12 cellular contexts compared by ENCODE assay signal in the genomic region with DNA sequence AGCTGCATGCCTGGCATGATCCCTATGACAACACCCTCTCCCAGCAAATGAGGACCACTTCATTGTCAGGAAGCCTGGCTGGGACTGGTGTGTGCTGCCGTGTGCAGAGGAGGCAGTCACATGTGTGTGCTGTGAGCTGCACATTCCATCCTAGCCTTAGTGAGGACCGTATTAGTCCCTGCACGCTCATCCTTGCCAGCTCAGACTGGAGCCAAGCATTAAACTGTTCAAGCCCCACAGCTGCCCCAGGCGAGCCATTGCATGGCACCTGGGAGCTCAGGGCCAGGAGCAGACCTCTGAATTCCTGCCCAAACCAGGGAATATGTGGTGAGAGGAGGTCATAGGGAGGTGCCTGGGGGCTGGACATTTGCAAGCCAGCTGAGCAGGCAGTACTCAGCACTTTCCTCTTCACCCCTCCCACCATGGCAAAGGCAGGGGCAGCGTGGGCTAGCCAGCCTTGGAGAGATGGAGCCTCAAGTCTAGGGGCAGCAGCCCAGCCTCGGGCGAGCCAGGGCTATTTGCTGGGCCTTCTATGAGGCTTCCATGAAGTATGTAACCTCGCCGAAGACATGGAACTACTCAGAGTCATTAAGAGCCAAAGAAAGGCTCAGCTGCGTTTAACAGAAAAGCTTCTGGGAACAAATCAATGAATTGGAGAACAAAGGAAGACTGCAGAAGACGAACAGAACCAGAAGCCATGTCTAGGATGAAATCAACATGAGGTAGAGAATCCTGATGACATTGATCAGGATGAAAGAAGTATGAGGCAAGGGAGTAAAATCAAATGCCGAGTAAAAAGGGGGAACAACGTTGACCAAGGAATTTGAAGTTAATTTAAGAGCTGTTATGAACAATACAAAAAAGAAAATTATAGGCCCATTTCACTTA. TPM values are rescaled to one million over a fixed set of nuclear protein-coding genes. Genes with fewer than 3 reads are reported as not detected.
DNase-seq lines count a peak whose midpoint lies in the region; ATAC-seq and TF ChIP-seq lines count a peak whose summit lies in the region.
"Had no signal": no experiment of that assay in that cellular context is flagged by ENCODE, and none has a peak within 500 bp of the region (broad histone marks: within the 10 kb centered on the region; RNA-seq: fewer than 3 reads in every experiment).

No MANE protein-coding gene starts in this region.

- H3K36me3 Mint-ChIP-seq in activated CD8-positive, alpha-beta T cell treated with anti-CD3 and anti-CD28 coated beads, Interleukin-2, amount 10 ng/mL, durations not matched to agents 7 days and 5 days (ENCODE audit: low read depth) = no peaks in the 10 kb centered on the region
- H3K36me3 Mint-ChIP-seq: activated naive CD8-positive, alpha-beta T cell treated with anti-CD3 and anti-CD28 coated beads for 36 hours had no signal

- peaks cover 7 to 46% (median 24%) of the 10 kb centered on the region in 3 donors for H3K4me1 ChIP-seq in gastroesophageal sphincter
- peaks cover 31 to 43% (median 41%) of the 10 kb centered on the region in 3 donors for H3K4me1 ChIP-seq in skeletal muscle tissue (ENCODE audit: control insufficient read depth in 3 of 3, insufficient read depth in 3 of 3, low read length in 3 of 3)

- no peak for TF ChIP-seq CTCF in gastroesophageal sphincter (IDR thresholded peaks at IDR 0.05)

- peak overlapping the region in 2 of 3 donors; percentile 33 to 40 for H3K9ac ChIP-seq in skeletal muscle tissue (ENCODE audit: low read depth in 1 of 3, low read length in 3 of 3)
- H3K9ac ChIP-seq: KMS-11 had no signal

- no peak overlapping the region for H3K4me3 Mint-ChIP-seq in activated CD8-positive, alpha-beta T cell treated with anti-CD3 and anti-CD28 coated beads, Interleukin-2, amount 10 ng/mL, durations not matched to agents 7 days and 5 days
- H3K4me3 Mint-ChIP-seq: activated CD4-positive, alpha-beta T cell treated with anti-CD3 and anti-CD28 coated beads, Interleukin-2, amount 10 ng/mL, durations not matched to agents 7 days and 5 days; activated naive CD8-positive, alpha-beta T cell treated with anti-CD3 and anti-CD28 coated beads for 36 hours had no signal

- H3K27me3 Mint-ChIP-seq in activated CD8-positive, alpha-beta T cell treated with anti-CD3 and anti-CD28 coated beads, Interleukin-2, amount 10 ng/mL, durations not matched to agents 7 days and 5 days (ENCODE audit: low read depth) = peaks cover 2% of the 10 kb centered on the region
- H3K27me3 Mint-ChIP-seq: activated naive CD8-positive, alpha-beta T cell treated with anti-CD3 and anti-CD28 coated beads for 36 hours had no signal

- CTCF ChIA-PET in activated CD8-positive, alpha-beta T cell treated with anti-CD3 and anti-CD28 coated beads, Interleukin-2, amount 10 ng/mL, durations not matched to agents 7 days and 5 days (lab: Charles Lee) = no interaction called here

- H3K36me3 ChIP-seq in gastroesophageal sphincter (no peaks in the 10 kb centered on the region), skeletal muscle tissue (ENCODE audit: control insufficient read depth in 3 of 3, insufficient read depth in 3 of 3, low read length in 3 of 3) (no peaks in the 10 kb centered on the region)

- POLR2A ChIA-PET in activated CD8-positive, alpha-beta T cell treated with anti-CD3 and anti-CD28 coated beads, Interleukin-2, amount 10 ng/mL, durations not matched to agents 7 days and 5 days (lab: Charles Lee) = no interaction called here

- no peaks in the 10 kb centered on the region for H3K9me3 ChIP-seq in gastroesophageal sphincter
- H3K9me3 ChIP-seq in skeletal muscle tissue (ENCODE audit: control insufficient read depth in 3 of 3, low read length in 3 of 3) = no peaks in the 10 kb centered on the region

- TF ChIP-seq POLR2A in gastroesophageal sphincter (IDR thresholded peaks at IDR 0.05) = no peak

- WGBS in gastroesophageal sphincter (ENCODE audit: low coverage in 1 of 2), 2 donors = 59 to 72% methylated on average over 2 to 5 of the region's 13 CpGs

- ATAC-seq in gastroesophageal sphincter (peak; percentile 83), GM21528 (IDR thresholded peaks at IDR 0.05; ENCODE audit: low FRiP score, unreplicated experiment) (no peak), GM19328 (IDR thresholded peaks at IDR 0.05; ENCODE audit: unreplicated experiment) (no peak)
- ATAC-seq in activated CD8-positive, alpha-beta T cell treated with anti-CD3 and anti-CD28 coated beads, Interleukin-2, amount 10 ng/mL, durations not matched to agents 7 days and 5 days = no peak

- H3K4me3 ChIP-seq in gastroesophageal sphincter (no peak overlapping the region), skeletal muscle tissue (ENCODE audit: low read length in 3 of 3) (peak overlapping the region in 1 of 3 donors; percentile 4)

- H3K27ac ChIP-seq in gastroesophageal sphincter (peak overlapping the region; percentile 44 to 86 (median 82)), skeletal muscle tissue (ENCODE audit: low read depth, low read length) (peak overlapping the region; percentile 64)
- H3K27ac ChIP-seq: KMS-11 had no signal

- peak; percentile 41 for DNase-seq in EL
- DNase-seq in RPMI7951 (ENCODE audit: low read depth) = peak; percentile 88
- no peak for DNase-seq in NCI-H1048 (lab: John Stamatoyannopoulos, UW)
- DNase-seq in activated CD8-positive, alpha-beta T cell treated with anti-CD3 and anti-CD28 coated beads, Interleukin-2, amount 10 ng/mL, durations not matched to agents 7 days and 5 days = no peak
- DNase-seq: activated CD4-positive, alpha-beta T cell treated with anti-CD3 and anti-CD28 coated beads, Interleukin-2, amount 10 ng/mL, durations not matched to agents 7 days and 5 days; activated naive CD8-positive, alpha-beta T cell treated with anti-CD3 and anti-CD28 coated beads for 36 hours; NCI-H226 had no signal

- H3K27ac Mint-ChIP-seq in activated CD8-positive, alpha-beta T cell treated with anti-CD3 and anti-CD28 coated beads, Interleukin-2, amount 10 ng/mL, durations not matched to agents 7 days and 5 days = no peak overlapping the region
- H3K27ac Mint-ChIP-seq: activated CD4-positive, alpha-beta T cell treated with anti-CD3 and anti-CD28 coated beads, Interleukin-2, amount 10 ng/mL, durations not matched to agents 7 days and 5 days; activated naive CD8-positive, alpha-beta T cell treated with anti-CD3 and anti-CD28 coated beads for 36 hours had no signal

- no peaks in the 10 kb centered on the region for H3K4me1 Mint-ChIP-seq in activated CD8-positive, alpha-beta T cell treated with anti-CD3 and anti-CD28 coated beads, Interleukin-2, amount 10 ng/mL, durations not matched to agents 7 days and 5 days (ENCODE audit: low read depth)
- H3K4me1 Mint-ChIP-seq: activated CD4-positive, alpha-beta T cell treated with anti-CD3 and anti-CD28 coated beads, Interleukin-2, amount 10 ng/mL, durations not matched to agents 7 days and 5 days; activated naive CD8-positive, alpha-beta T cell treated with anti-CD3 and anti-CD28 coated beads for 36 hours had no signal

- H3K27me3 ChIP-seq in gastroesophageal sphincter = no peaks in the 10 kb centered on the region
- H3K27me3 ChIP-seq in skeletal muscle tissue (ENCODE audit: control insufficient read depth in 3 of 3, insufficient read depth in 3 of 3, low read length in 3 of 3) = no peaks in the 10 kb centered on the region

- H3K9me3 Mint-ChIP-seq in activated CD8-positive, alpha-beta T cell treated with anti-CD3 and anti-CD28 coated beads, Interleukin-2, amount 10 ng/mL, durations not matched to agents 7 days and 5 days (ENCODE audit: insufficient read depth) = no peaks in the 10 kb centered on the region
- H3K9me3 Mint-ChIP-seq: activated CD4-positive, alpha-beta T cell treated with anti-CD3 and anti-CD28 coated beads, Interleukin-2, amount 10 ng/mL, durations not matched to agents 7 days and 5 days; activated naive CD8-positive, alpha-beta T cell treated with anti-CD3 and anti-CD28 coated beads for 36 hours had no signal

- TF ChIP-seq EP300 in gastroesophageal sphincter (IDR thresholded peaks at IDR 0.05) = no peak

RNA-seq across cellular contexts. Expression of gene CCN5, which starts 8.6 kb away (rescaled TPM):
- total RNA-seq in RPMI7951 (2014; rRNA removed; shearing (Covaris generic)) = not detected in 2 replicates
- total RNA-seq in gastroesophageal sphincter (100 to 1,000 TPM in 3 of 4 donors, 10 to 100 TPM in 1; 52.9 to 359 (median 146) TPM), skeletal muscle tissue (not detected)
- total RNA-seq in activated CD8-positive, alpha-beta T cell treated with anti-CD3 and anti-CD28 coated beads, Interleukin-2, amount 10 ng/mL, durations not matched to agents 7 days and 5 days = not detected
- total RNA-seq: activated CD4-positive, alpha-beta T cell treated with anti-CD3 and anti-CD28 coated beads, Interleukin-2, amount 10 ng/mL, durations not matched to agents 7 days and 5 days; activated naive CD8-positive, alpha-beta T cell treated with anti-CD3 and anti-CD28 coated beads for 36 hours had no signal

RNA-seq across cellular contexts. Expression of gene KCNK15, which starts 39.0 kb away (rescaled TPM):
- total RNA-seq in RPMI7951 (2014; rRNA removed; shearing (Covaris generic)) = not detected in 2 replicates
- 1 to 10 TPM; 1.3 to 4.7 (median 2.8) TPM for total RNA-seq in gastroesophageal sphincter
- under 0.01 TPM for total RNA-seq in skeletal muscle tissue
- total RNA-seq in activated CD8-positive, alpha-beta T cell treated with anti-CD3 and anti-CD28 coated beads, Interleukin-2, amount 10 ng/mL, durations not matched to agents 7 days and 5 days = not detected
- total RNA-seq: activated CD4-positive, alpha-beta T cell treated with anti-CD3 and anti-CD28 coated beads, Interleukin-2, amount 10 ng/mL, durations not matched to agents 7 days and 5 days had no signal

RNA-seq across cellular contexts. Expression of gene ADA, which starts 55.1 kb away (rescaled TPM):
- 4.4 and 7.2 TPM in 2 replicates for total RNA-seq in RPMI7951 (2014; rRNA removed; shearing (Covaris generic))
- 10 to 100 TPM in 2 of 4 donors, 1 to 10 TPM in 2; 7.6 to 14.5 (median 10.4) TPM for total RNA-seq in gastroesophageal sphincter
- 3.7 TPM for total RNA-seq in skeletal muscle tissue
- 100 to 1,000 TPM; 110 to 112 TPM for total RNA-seq in activated CD8-positive, alpha-beta T cell treated with anti-CD3 and anti-CD28 coated beads, Interleukin-2, amount 10 ng/mL, durations not matched to agents 7 days and 5 days

Comparison
In these comparisons a context has a peak if more than half of its experiments do, and no peak if none do; other contexts are left out.
1. DNase-seq: peak in EL (single experiment) and RPMI7951 (single experiment); none in NCI-H1048 (single experiment) and activated CD8-positive, alpha-beta T cell treated with anti-CD3 and anti-CD28 coated beads, Interleukin-2, amount 10 ng/mL, durations not matched to agents 7 days and 5 days (single experiment).
2. RNA of gene CCN5, which starts 8.6 kb away (total RNA-seq): 52.9 to 359 TPM in gastroesophageal sphincter; not detected in RPMI7951, not detected in skeletal muscle tissue (single experiment) and not detected in activated CD8-positive, alpha-beta T cell treated with anti-CD3 and anti-CD28 coated beads, Interleukin-2, amount 10 ng/mL, durations not matched to agents 7 days and 5 days; every median in the first group is over 10 times any median in the second.
3. RNA of gene ADA, which starts 55.1 kb away (total RNA-seq): 110 to 112 TPM in activated CD8-positive, alpha-beta T cell treated with anti-CD3 and anti-CD28 coated beads, Interleukin-2, amount 10 ng/mL, durations not matched to agents 7 days and 5 days; 7.6 to 14.5 TPM in gastroesophageal sphincter, 4.4 to 7.2 TPM in RPMI7951 and 3.7 TPM in skeletal muscle tissue (single experiment); every median in the first group is over 4 times any median in the second.